ENCODE assay signal across 19 cellular contexts in the genomic region with DNA sequence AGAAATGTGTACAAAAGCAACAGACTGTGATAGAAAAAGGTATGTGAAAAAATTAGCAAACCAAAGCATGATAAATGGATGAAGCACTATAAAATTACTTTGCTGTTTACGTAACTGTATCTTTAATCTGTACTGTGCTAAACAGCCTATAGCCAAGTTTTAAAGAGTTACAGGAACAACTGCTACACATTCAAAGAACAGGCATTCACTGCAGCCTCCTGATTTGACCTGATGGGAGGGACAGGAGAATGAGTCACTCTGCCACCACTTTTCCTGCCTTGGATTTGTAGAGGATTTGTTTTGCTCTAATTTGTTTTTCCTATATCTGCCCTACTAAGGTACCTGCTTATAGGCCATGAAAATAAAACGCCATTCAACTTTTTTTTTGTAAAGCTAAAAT.
DNase-seq lines count a peak whose midpoint lies in the region; ATAC-seq and TF ChIP-seq lines count a peak whose summit lies in the region.
"Had no signal": no experiment of that assay in that cellular context is flagged by ENCODE, and none has a peak within 500 bp of the region (broad histone marks: within the 10 kb centered on the region; RNA-seq: fewer than 3 reads in every experiment).

No MANE protein-coding gene starts in this region.

- H3K9me3 ChIP-seq in SJCRH30 (replicated peaks) (no peaks in the 10 kb centered on the region), smooth muscle cell (replicated peaks; ENCODE audit: low read depth) (no peaks in the 10 kb centered on the region), HAP-1 (no peaks in the 10 kb centered on the region)
- H3K9me3 ChIP-seq: neutrophil, right lobe of liver, thoracic aorta had no signal

- H3F3A ChIP-seq in smooth muscle cell (ENCODE audit: low read depth), result peaks cover 15% of the 10 kb centered on the region

- H2AFZ ChIP-seq in smooth muscle cell (ENCODE audit: low read depth), result no peak overlapping the region

- DNase-seq in GM03348 (ENCODE audit: low spot score), result peak; percentile 39
- DNase-seq in SJCRH30, result peak; percentile 66 to 79
- DNase-seq in fibroblast of mammary gland (ENCODE audit: low read depth), result peak; percentile 54
- no peak for DNase-seq in smooth muscle cell (lab: John Stamatoyannopoulos, UW; ENCODE audit: unreplicated experiment)
- DNase-seq in HAP-1 (ENCODE audit: low spot score in 2 of 2), result no peak
- no peak for DNase-seq in activated CD8-positive, alpha-beta memory T cell treated with anti-CD3 and anti-CD28 coated beads, Interleukin-2, amount 50 U/mL, for 4 hours
- DNase-seq: activated CD4-positive, alpha-beta memory T cell treated with anti-CD3 and anti-CD28 coated beads for 36 hours; HFFc6; islet precursor cell; midbrain; NCI-H1417; NCI-H446; right lobe of liver; stimulated activated CD8-positive, alpha-beta memory T cell treated with anti-CD3 and anti-CD28 coated beads, Interleukin-4, amount 100 ng/mL, for 48 hours had no signal

- H3K27ac ChIP-seq in SJCRH30, result peak overlapping the region; percentile 98
- H3K27ac ChIP-seq in smooth muscle cell (ENCODE audit: low read depth), result peak overlapping the region; percentile 94
- H3K27ac ChIP-seq: KMS-11, neutrophil, right lobe of liver, SK-N-MC, thoracic aorta had no signal

- ATAC-seq in HG03521 (IDR thresholded peaks at IDR 0.05; ENCODE audit: unreplicated experiment), result no peak
- ATAC-seq: right lobe of liver had no signal

- H3K4me2 ChIP-seq in smooth muscle cell, result peak overlapping the region; percentile 52
- H3K4me2 ChIP-seq: KMS-11 had no signal

- 58% methylated on average over 2 of the region's 2 CpGs for WGBS in smooth muscle cell (ENCODE audit: low lambda C conversion rate)

- no peak overlapping the region for H3K9ac ChIP-seq in smooth muscle cell (ENCODE audit: low read depth)
- H3K9ac ChIP-seq: KMS-11 had no signal

- no peaks in the 10 kb centered on the region for H3K79me2 ChIP-seq in smooth muscle cell (ENCODE audit: low read depth)

- no peak for TF ChIP-seq CTCF in fibroblast of mammary gland (conservative IDR thresholded peaks at IDR 0.05; ENCODE audit: control insufficient read depth, insufficient read depth, low read depth, low read length)
- no peak for TF ChIP-seq CTCF in smooth muscle cell (IDR thresholded peaks at IDR 0.05; ENCODE audit: borderline replicate concordance, insufficient read depth, poor library complexity, severe bottlenecking)

- peaks cover 40% of the 10 kb centered on the region for H3K4me1 ChIP-seq in SJCRH30
- H3K4me1 ChIP-seq in smooth muscle cell (ENCODE audit: low read depth), result peaks cover 26% of the 10 kb centered on the region
- H3K4me1 ChIP-seq in HAP-1, result peaks cover 10% of the 10 kb centered on the region
- H3K4me1 ChIP-seq: right lobe of liver had no signal

- no peak overlapping the region for H3K4me3 ChIP-seq in SJCRH30
- H3K4me3 ChIP-seq in fibroblast of mammary gland (ENCODE audit: control insufficient read depth, low read depth, low read length), result no peak overlapping the region
- H3K4me3 ChIP-seq in smooth muscle cell, result no peak overlapping the region
- H3K4me3 ChIP-seq in HAP-1, result no peak overlapping the region
- H3K4me3 ChIP-seq: right lobe of liver, SK-N-MC, thoracic aorta had no signal

- H3K36me3 ChIP-seq in SJCRH30 (no peaks in the 10 kb centered on the region), smooth muscle cell (ENCODE audit: low read depth) (no peaks in the 10 kb centered on the region), HAP-1 (replicated peaks) (no peaks in the 10 kb centered on the region)
- H3K36me3 ChIP-seq: neutrophil, right lobe of liver, thoracic aorta had no signal

- in situ Hi-C loops in HAP-1 (cut with MboI; ENCODE audit: low sequenced_read_pairs), result no loop called here

- H3K27me3 ChIP-seq in SJCRH30 (no peaks in the 10 kb centered on the region), smooth muscle cell (ENCODE audit: low read depth) (no peaks in the 10 kb centered on the region), HAP-1 (ENCODE audit: low read depth) (no peaks in the 10 kb centered on the region)
- H3K27me3 ChIP-seq: neutrophil, right lobe of liver had no signal

- no peaks in the 10 kb centered on the region for H4K20me1 ChIP-seq in smooth muscle cell (ENCODE audit: low read depth)

Comparison
In these comparisons a context has a peak if more than half of its experiments do, and no peak if none do; other contexts are left out.
1. DNase-seq: peak in GM03348 (single experiment), SJCRH30 (2 of 2) and fibroblast of mammary gland (single experiment); none in smooth muscle cell (single experiment), HAP-1 (0 of 2) and activated CD8-positive, alpha-beta memory T cell treated with anti-CD3 and anti-CD28 coated beads, Interleukin-2, amount 50 U/mL, for 4 hours (single experiment).